Comparison of ENCODE assay signal across 18 cellular contexts in genomic region chr1:209134001-209134400, GRCh38.
A peak's percentile ranks its signal among the peaks of the same experiment; 100 is the strongest.
DNase-seq lines count a peak whose midpoint lies in the region; ATAC-seq and TF ChIP-seq lines count a peak whose summit lies in the region.
"Had no signal": no experiment of that assay in that cellular context is flagged by ENCODE, and none has a peak within 500 bp of the region (broad histone marks: within the 10 kb centered on the region; RNA-seq: fewer than 3 reads in every experiment).

No MANE protein-coding gene starts in this region.

- H3K4me1 Mint-ChIP-seq in WTC11, result peaks cover 39% of the 10 kb centered on the region
- no peaks in the 10 kb centered on the region for H3K4me1 Mint-ChIP-seq in activated T-helper 2 cell treated with anti-CD3 and anti-CD28 coated beads, Interferon-gamma antibody, Interleukin-2, Interleukin-4, amounts not matched to agents 10 μg/mL and 5 μg/mL and 100 μg/mL, durations not matched to agents 14 hours and 24 hours and 36 hours (ENCODE audit: low read depth)
- no peaks in the 10 kb centered on the region for H3K4me1 Mint-ChIP-seq in effector memory CD8-positive, alpha-beta T cell (ENCODE audit: low read depth in 2 of 2)

- no peak for TF ChIP-seq CTCF in WTC11 (IDR thresholded peaks at IDR 0.05)

- CTCF ChIA-PET in WTC11 (lab: Charles Lee), result no interaction called here

- no peak overlapping the region for H3K4me3 Mint-ChIP-seq in WTC11
- no peak overlapping the region for H3K4me3 Mint-ChIP-seq in activated T-helper 2 cell treated with anti-CD3 and anti-CD28 coated beads, Interferon-gamma antibody, Interleukin-2, Interleukin-4, amounts not matched to agents 10 μg/mL and 5 μg/mL and 100 μg/mL, durations not matched to agents 14 hours and 24 hours and 36 hours (ENCODE audit: low read depth)
- no peak overlapping the region for H3K4me3 Mint-ChIP-seq in effector memory CD8-positive, alpha-beta T cell
- H3K4me3 Mint-ChIP-seq: CD4-positive, alpha-beta T cell; dendritic cell treated with granulocyte-macrophage colony-stimulating factor and Interleukin-4, amounts not matched to agents 40 ng/mL and 50 ng/mL, for 4 days; neural crest cell had no signal

- H3K27me3 Mint-ChIP-seq in WTC11 (ENCODE audit: low read depth), result no peaks in the 10 kb centered on the region; the same call in 1 of the 2 replicates
- no peaks in the 10 kb centered on the region for H3K27me3 Mint-ChIP-seq in activated T-helper 2 cell treated with anti-CD3 and anti-CD28 coated beads, Interferon-gamma antibody, Interleukin-2, Interleukin-4, amounts not matched to agents 10 μg/mL and 5 μg/mL and 100 μg/mL, durations not matched to agents 14 hours and 24 hours and 36 hours (ENCODE audit: low read depth)
- H3K27me3 Mint-ChIP-seq in effector memory CD8-positive, alpha-beta T cell, result no peaks in the 10 kb centered on the region
- H3K27me3 Mint-ChIP-seq: dendritic cell treated with granulocyte-macrophage colony-stimulating factor and Interleukin-4, amounts not matched to agents 40 ng/mL and 50 ng/mL, for 4 days had no signal

- intact Hi-C loops in activated T-helper 2 cell treated with anti-CD3 and anti-CD28 coated beads, Interferon-gamma antibody, Interleukin-2, Interleukin-4, amounts not matched to agents 10 μg/mL and 5 μg/mL and 100 μg/mL, durations not matched to agents 14 hours and 24 hours and 36 hours (cut with micrococcal nuclease), result no loop called here

- DNase-seq in WTC11 (ENCODE audit: low spot score) (no peak), HT-29 (ENCODE audit: low spot score) (no peak), NCI-H1694 treated with DMSO at 0.1 percent for 48 hours (lab: John Stamatoyannopoulos, UW) (no peak)
- DNase-seq in activated T-helper 2 cell treated with anti-CD3 and anti-CD28 coated beads, Interferon-gamma antibody, Interleukin-2, Interleukin-4, amounts not matched to agents 10 μg/mL and 5 μg/mL and 100 μg/mL, durations not matched to agents 14 hours and 24 hours and 36 hours (ENCODE audit: low spot score), result no peak
- DNase-seq in effector memory CD8-positive, alpha-beta T cell, result no peak
- DNase-seq: activated CD4-positive, alpha-beta T cell treated with anti-CD3 and anti-CD28 coated beads for 4 hours; activated effector memory CD4-positive, alpha-beta T cell treated with Interleukin-2 at 50 U/mL for 16 hours; CD4-positive, alpha-beta T cell; gastrocnemius medialis; GM23248; midbrain; NK-92 treated with Interleukin-12 subunit alpha and Interleukin-12 subunit beta, amount 100 ng/mL, for 24 hours; stimulated activated CD4-positive, alpha-beta T cell treated with anti-CD3 and anti-CD28 coated beads, Interleukin-4, amount 100 ng/mL, for 24 hours had no signal

- ATAC-seq in GM18498 (IDR thresholded peaks at IDR 0.05; ENCODE audit: unreplicated experiment), result peak; percentile 91
- ATAC-seq in GM19324 (IDR thresholded peaks at IDR 0.05; ENCODE audit: low FRiP score, unreplicated experiment), result peak; percentile 88
- ATAC-seq in HG02588 (IDR thresholded peaks at IDR 0.05; ENCODE audit: unreplicated experiment), result peak; percentile 74
- peak; percentile 43 for ATAC-seq in WTC11
- no peak for ATAC-seq in effector memory CD8-positive, alpha-beta T cell (replicated peaks)
- ATAC-seq: gastrocnemius medialis had no signal

- POLR2A ChIA-PET in WTC11 (lab: Charles Lee), result no interaction called here

- H3K9me3 Mint-ChIP-seq in WTC11, result peaks cover 13% of the 10 kb centered on the region; the same call in 1 of the 2 replicates
- H3K9me3 Mint-ChIP-seq in activated T-helper 2 cell treated with anti-CD3 and anti-CD28 coated beads, Interferon-gamma antibody, Interleukin-2, Interleukin-4, amounts not matched to agents 10 μg/mL and 5 μg/mL and 100 μg/mL, durations not matched to agents 14 hours and 24 hours and 36 hours, result no peaks in the 10 kb centered on the region
- no peaks in the 10 kb centered on the region for H3K9me3 Mint-ChIP-seq in effector memory CD8-positive, alpha-beta T cell
- H3K9me3 Mint-ChIP-seq: CD4-positive, alpha-beta T cell; dendritic cell treated with granulocyte-macrophage colony-stimulating factor and Interleukin-4, amounts not matched to agents 40 ng/mL and 50 ng/mL, for 4 days had no signal

- no peak overlapping the region for H3K27ac Mint-ChIP-seq in WTC11
- H3K27ac Mint-ChIP-seq in activated T-helper 2 cell treated with anti-CD3 and anti-CD28 coated beads, Interferon-gamma antibody, Interleukin-2, Interleukin-4, amounts not matched to agents 10 μg/mL and 5 μg/mL and 100 μg/mL, durations not matched to agents 14 hours and 24 hours and 36 hours, result no peak overlapping the region
- no peak overlapping the region for H3K27ac Mint-ChIP-seq in effector memory CD8-positive, alpha-beta T cell
- H3K27ac Mint-ChIP-seq: CD4-positive, alpha-beta T cell; dendritic cell treated with granulocyte-macrophage colony-stimulating factor and Interleukin-4, amounts not matched to agents 40 ng/mL and 50 ng/mL, for 4 days had no signal

- H3K36me3 Mint-ChIP-seq in WTC11, result peaks cover 11% of the 10 kb centered on the region
- no peaks in the 10 kb centered on the region for H3K36me3 Mint-ChIP-seq in activated T-helper 2 cell treated with anti-CD3 and anti-CD28 coated beads, Interferon-gamma antibody, Interleukin-2, Interleukin-4, amounts not matched to agents 10 μg/mL and 5 μg/mL and 100 μg/mL, durations not matched to agents 14 hours and 24 hours and 36 hours (ENCODE audit: low read depth)
- H3K36me3 Mint-ChIP-seq in effector memory CD8-positive, alpha-beta T cell (ENCODE audit: insufficient read depth), result no peaks in the 10 kb centered on the region

TF ChIP-seq in WTC11, 78 proteins besides CTCF, POLR2A, EP300 and RAD21:
- TF ChIP-seq GRHL2 (CRISPR knock-in tag; IDR thresholded peaks at IDR 0.05; ENCODE audit: insufficient replicate concordance, severe bottlenecking) (no peak), FOXJ3 (CRISPR knock-in tag; IDR thresholded peaks at IDR 0.05; ENCODE audit: borderline replicate concordance) (no peak), ARID4B (CRISPR knock-in tag; IDR thresholded peaks at IDR 0.05; ENCODE audit: borderline replicate concordance) (no peak)
